In the genomic region with DNA sequence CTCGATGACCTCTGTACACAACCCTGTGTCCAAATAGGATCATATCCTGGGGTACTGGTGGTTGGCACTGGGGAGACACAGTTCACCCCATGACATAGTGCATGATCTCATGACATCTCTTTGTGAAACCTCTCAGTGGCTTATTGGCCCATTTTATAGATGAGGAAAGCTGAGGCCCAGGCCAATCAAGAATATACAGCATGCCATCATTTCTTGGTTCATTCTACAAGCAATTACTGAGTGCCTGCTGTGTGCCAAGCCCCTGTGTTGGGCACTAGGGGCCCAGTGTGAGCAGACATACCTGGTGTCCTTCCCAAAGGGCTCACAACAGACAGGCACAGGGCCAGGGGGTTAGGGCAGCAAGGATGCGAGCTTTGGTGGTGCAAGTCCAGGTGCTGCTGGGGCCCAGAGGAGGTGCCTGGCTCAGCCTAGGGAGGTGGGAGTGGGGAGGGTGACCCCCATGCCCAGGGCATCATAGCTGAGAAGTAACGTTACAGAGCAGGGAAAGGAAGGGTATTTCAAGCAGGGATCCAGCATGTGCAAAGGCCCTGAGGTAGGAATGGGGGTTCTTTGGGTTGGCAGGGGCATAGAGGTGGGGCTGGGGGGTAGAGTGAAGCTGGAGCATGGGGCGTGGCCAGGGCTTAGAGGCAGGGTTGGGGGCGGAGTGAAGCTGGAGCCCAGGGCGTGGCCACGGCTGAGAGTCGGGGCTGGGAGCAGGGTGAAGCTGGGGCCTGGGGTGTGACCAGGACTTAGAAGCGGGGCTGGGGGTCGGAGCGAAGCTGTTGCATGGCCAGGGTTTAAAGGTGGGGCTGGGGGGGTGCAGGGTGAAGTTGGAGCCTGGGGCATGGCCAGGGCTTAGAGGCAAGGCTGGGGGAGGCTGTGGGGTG, we compare ENCODE assay signal across 1 cellular context.
A peak's percentile ranks its signal among the peaks of the same experiment; 100 is the strongest.
TF ChIP-seq lines count a peak whose summit lies in the region.

No MANE protein-coding gene starts in this region.

TF ChIP-seq in HepG2, 621 proteins besides CTCF, POLR2A, EP300 and RAD21:
- peak; percentile 85 for TF ChIP-seq ZNF629 (CRISPR knock-in tag; conservative IDR thresholded peaks at IDR 0.05)
- no peak for TF ChIP-seq HHEX (CRISPR knock-in tag; IDR thresholded peaks at IDR 0.05)
- no peak for TF ChIP-seq HOXD1 (CRISPR knock-in tag; IDR thresholded peaks at IDR 0.05)
